24 cellular contexts compared by ENCODE assay signal in genomic region chr20:46076806-46077205, GRCh38. TPM values are rescaled to one million over a fixed set of nuclear protein-coding genes. Genes with fewer than 3 reads are reported as not detected.
"Had no signal": no experiment of that assay in that cellular context is flagged by ENCODE, and none has a peak within 500 bp of the region (broad histone marks: within the 10 kb centered on the region; RNA-seq: fewer than 3 reads in every experiment).

No MANE protein-coding gene starts in this region.

- H3K9me3 ChIP-seq: esophagus squamous epithelium, left ventricle myocardium inferior, pancreas, stomach, tibial artery had no signal

- H3K27me3 ChIP-seq: dorsolateral prefrontal cortex, esophagus squamous epithelium, pancreas, stomach, tibial artery had no signal

- H3K27ac ChIP-seq: esophagus squamous epithelium, left ventricle myocardium inferior, pancreas, stomach, tibial artery had no signal

- DNase-seq: central memory CD4-positive, alpha-beta T cell; dorsolateral prefrontal cortex; effector CD4-positive, alpha-beta T cell; esophagus squamous epithelium; foreskin melanocyte; islet precursor cell; kidney glomerular epithelial cell; left colon; left ventricle myocardium inferior; natural killer cell; occipital lobe; pancreas; stimulated activated CD4-positive, alpha-beta T cell treated with anti-CD3 and anti-CD28 coated beads, Interleukin-12 subunit alpha, Interleukin-12 subunit beta, amount 100 ng/mL, for 4 hours; stimulated activated CD4-positive, alpha-beta T cell treated with anti-CD3 and anti-CD28 coated beads, Interleukin-1b, Interleukin-23, amount 100 ng/mL, for 48 hours; stimulated activated CD4-positive, alpha-beta T cell treated with anti-CD3 and anti-CD28 coated beads, Interleukin-4, amount 100 ng/mL, for 1 hour; stimulated activated CD8-positive, alpha-beta memory T cell treated with anti-CD3 and anti-CD28 coated beads, Interleukin-4, amount 100 ng/mL, for 48 hours; stimulated activated naive CD4-positive, alpha-beta T cell; stomach; tibial artery had no signal

- ATAC-seq: left colon, natural killer cell, sciatic nerve had no signal

- H3K4me3 ChIP-seq: dorsolateral prefrontal cortex, esophagus squamous epithelium, left ventricle myocardium inferior, lung, pancreas, smooth muscle cell, stomach, tibial artery had no signal

RNA-seq across cellular contexts. Expression of gene SLC12A5, which starts 47.8 kb away (rescaled TPM):
- total RNA-seq: epithelial cell of proximal tubule, esophagus squamous epithelium, left ventricle myocardium inferior, subcutaneous adipose tissue had no signal
